In genomic region chrX:109577055-109577454, GRCh38 we compare ENCODE assay signal across 37 cellular contexts. TPM values are rescaled to one million over a fixed set of nuclear protein-coding genes. Genes with fewer than 3 reads are reported as not detected.
"Had no signal": no experiment of that assay in that cellular context is flagged by ENCODE, and none has a peak within 500 bp of the region (broad histone marks: within the 10 kb centered on the region; RNA-seq: fewer than 3 reads in every experiment).

No MANE protein-coding gene starts in this region.

- H3K36me3 Mint-ChIP-seq: activated CD4-positive, alpha-beta memory T cell treated with anti-CD3 and anti-CD28 coated beads for 36 hours; activated naive CD4-positive, alpha-beta T cell treated with anti-CD3 and anti-CD28 coated beads, Interleukin-2, amount 50 U/mL, for 72 hours; activated naive CD8-positive, alpha-beta T cell treated with anti-CD3 and anti-CD28 coated beads for 36 hours; brain had no signal

- H3K36me3 ChIP-seq: adrenal gland, cardiac muscle cell had no signal

- H3K27ac Mint-ChIP-seq: activated B cell treated with CpG ODN at 0.5 μM for 24 hours; activated CD4-positive, alpha-beta memory T cell treated with anti-CD3 and anti-CD28 coated beads for 36 hours; activated CD4-positive, alpha-beta T cell treated with anti-CD3 and anti-CD28 coated beads, Interleukin-2, amount 10 ng/mL, durations not matched to agents 24 days and 14 days; activated CD8-positive, alpha-beta T cell treated with anti-CD3 and anti-CD28 coated beads for 36 hours; activated naive CD4-positive, alpha-beta T cell treated with anti-CD3 and anti-CD28 coated beads for 36 hours; activated naive CD4-positive, alpha-beta T cell treated with anti-CD3 and anti-CD28 coated beads, Interleukin-2, amount 50 U/mL, for 72 hours; activated naive CD8-positive, alpha-beta T cell treated with anti-CD3 and anti-CD28 coated beads for 36 hours; activated T-cell treated with anti-CD3 and anti-CD28 coated beads, Interleukin-2, amount 50 U/mL, for 72 hours; activated T-helper 1 cell treated with anti-CD3 and anti-CD28 coated beads, Interleukin-12 subunit alpha, Interleukin-12 subunit beta, Interleukin-2, Interleukin-4 antibody, amounts not matched to agents 30 ng/mL and 10 ng/mL and 1 ng/mL, durations not matched to agents 14 hours and 24 hours and 36 hours; activated T-helper 17 cell treated with anti-CD3 and anti-CD28 coated beads, Interleukin-2, amount 50 U/mL, for 72 hours; brain; T-helper 1 cell treated with Interleukin-12 subunit alpha and Interleukin-12 subunit beta and Interleukin-4 antibody, amounts not matched to agents 30 μg/mL and 1 μg/mL, for 36 hours; T-helper 2 cell treated with Interferon-gamma antibody and Interleukin-4, amounts not matched to agents 5 μg/mL and 100 μg/mL, for 36 hours had no signal

- H3K27me3 Mint-ChIP-seq: activated B cell treated with CpG ODN at 0.5 μM for 24 hours; activated CD4-positive, alpha-beta memory T cell treated with anti-CD3 and anti-CD28 coated beads for 36 hours; central memory CD8-positive, alpha-beta T cell had no signal

- H3K9me3 ChIP-seq: adrenal gland had no signal

- H3K27me3 ChIP-seq: cardiac muscle cell had no signal

- FAIRE-seq: bronchial epithelial cell, TTC549 had no signal

- H3K4me3 Mint-ChIP-seq: activated B cell treated with CpG ODN at 0.5 μM for 24 hours; activated CD4-positive, alpha-beta memory T cell treated with anti-CD3 and anti-CD28 coated beads for 36 hours; activated CD4-positive, alpha-beta T cell treated with anti-CD3 and anti-CD28 coated beads, Interleukin-2, amount 10 ng/mL, durations not matched to agents 24 days and 14 days; activated CD8-positive, alpha-beta T cell treated with anti-CD3 and anti-CD28 coated beads for 36 hours; activated naive CD4-positive, alpha-beta T cell treated with anti-CD3 and anti-CD28 coated beads for 36 hours; activated naive CD8-positive, alpha-beta T cell treated with anti-CD3 and anti-CD28 coated beads for 36 hours; activated T-cell treated with anti-CD3 and anti-CD28 coated beads, Interleukin-2, amount 50 U/mL, for 4 hours; activated T-cell treated with anti-CD3 and anti-CD28 coated beads, Interleukin-2, amount 50 U/mL, for 72 hours; activated T-helper 1 cell treated with anti-CD3 and anti-CD28 coated beads, Interleukin-12 subunit alpha, Interleukin-12 subunit beta, Interleukin-2, Interleukin-4 antibody, amounts not matched to agents 30 ng/mL and 10 ng/mL and 1 ng/mL, durations not matched to agents 14 hours and 24 hours and 36 hours; activated T-helper 17 cell treated with anti-CD3 and anti-CD28 coated beads, Interleukin-2, amount 50 U/mL, for 72 hours; brain; central memory CD8-positive, alpha-beta T cell; T-helper 1 cell treated with Interleukin-12 subunit alpha and Interleukin-12 subunit beta and Interleukin-4 antibody, amounts not matched to agents 30 μg/mL and 1 μg/mL, for 36 hours; T-helper 2 cell treated with Interferon-gamma antibody and Interleukin-4, amounts not matched to agents 5 μg/mL and 100 μg/mL, for 36 hours had no signal

- H3K4me3 ChIP-seq: adrenal gland, cardiac muscle cell had no signal

- H3K4me1 Mint-ChIP-seq: activated B cell treated with CpG ODN at 0.5 μM for 24 hours; activated CD4-positive, alpha-beta T cell treated with anti-CD3 and anti-CD28 coated beads, Interleukin-2, amount 10 ng/mL, durations not matched to agents 24 days and 14 days; activated naive CD8-positive, alpha-beta T cell treated with anti-CD3 and anti-CD28 coated beads for 36 hours; activated T-helper 17 cell treated with anti-CD3 and anti-CD28 coated beads, Interleukin-2, amount 50 U/mL, for 72 hours; brain; central memory CD8-positive, alpha-beta T cell had no signal

- H3K27ac ChIP-seq: adrenal gland, cardiac muscle cell, VCaP had no signal

- DNase-seq: activated B cell treated with CpG ODN at 0.5 μM for 24 hours; activated CD4-positive, alpha-beta memory T cell treated with anti-CD3 and anti-CD28 coated beads for 36 hours; activated CD4-positive, alpha-beta T cell treated with anti-CD3 and anti-CD28 coated beads for 4 hours; activated CD4-positive, alpha-beta T cell treated with anti-CD3 and anti-CD28 coated beads, Interleukin-2, amount 10 ng/mL, durations not matched to agents 24 days and 14 days; activated CD4-positive, alpha-beta T cell treated with anti-CD3 and anti-CD28 coated beads, Interleukin-2, amount 50 U/mL, for 1 hour; activated CD4-positive, alpha-beta T cell treated with anti-CD3 and anti-CD28 coated beads, Interleukin-2, amount 50 U/mL, for 4 hours; activated CD4-positive, CD25-positive, alpha-beta regulatory T cell treated with anti-CD3 and anti-CD28 coated beads, Interleukin-2, amount 50 U/mL, for 72 hours; activated CD8-positive, alpha-beta memory T cell treated with anti-CD3 and anti-CD28 coated beads, Interleukin-2, amount 50 U/mL, for 4 hours; activated CD8-positive, alpha-beta T cell treated with anti-CD3 and anti-CD28 coated beads for 36 hours; activated gamma-delta T cell; activated naive CD4-positive, alpha-beta T cell; activated naive CD4-positive, alpha-beta T cell treated with anti-CD3 and anti-CD28 coated beads for 36 hours; activated naive CD4-positive, alpha-beta T cell treated with anti-CD3 and anti-CD28 coated beads, Interleukin-2, amount 50 U/mL, for 16 hours; activated naive CD8-positive, alpha-beta T cell treated with anti-CD3 and anti-CD28 coated beads for 36 hours; activated T-cell treated with anti-CD3 and anti-CD28 coated beads for 4 hours; activated T-cell treated with anti-CD3 and anti-CD28 coated beads, Interleukin-2, amount 50 U/mL, for 1 hour; activated T-cell treated with anti-CD3 and anti-CD28 coated beads, Interleukin-2, amount 50 U/mL, for 4 hours; activated T-cell treated with anti-CD3 and anti-CD28 coated beads, Interleukin-2, amount 50 U/mL, for 72 hours; adrenal gland; amniotic stem cell; aorta; caudate nucleus; cerebellar nuclear complex; T-helper 1 cell; T-helper 2 cell; T-helper 9 cell had no signal

- H3K4me1 ChIP-seq: adrenal gland had no signal

- ATAC-seq: activated CD8-positive, alpha-beta T cell treated with anti-CD3 and anti-CD28 coated beads for 36 hours; activated naive CD4-positive, alpha-beta T cell treated with anti-CD3 and anti-CD28 coated beads, Interleukin-2, amount 50 U/mL, for 72 hours; activated T-cell treated with anti-CD3 and anti-CD28 coated beads, Interleukin-2, amount 50 U/mL, for 4 hours; activated T-cell treated with anti-CD3 and anti-CD28 coated beads, Interleukin-2, amount 50 U/mL, for 72 hours; activated T-helper 17 cell treated with anti-CD3 and anti-CD28 coated beads, Interleukin-2, amount 50 U/mL, for 72 hours had no signal

- H3K9me3 Mint-ChIP-seq: activated B cell treated with CpG ODN at 0.5 μM for 24 hours; activated CD4-positive, alpha-beta memory T cell treated with anti-CD3 and anti-CD28 coated beads for 36 hours; activated CD4-positive, alpha-beta T cell treated with anti-CD3 and anti-CD28 coated beads, Interleukin-2, amount 10 ng/mL, durations not matched to agents 24 days and 14 days; activated CD8-positive, alpha-beta T cell treated with anti-CD3 and anti-CD28 coated beads for 36 hours; activated naive CD4-positive, alpha-beta T cell treated with anti-CD3 and anti-CD28 coated beads for 36 hours; activated naive CD4-positive, alpha-beta T cell treated with anti-CD3 and anti-CD28 coated beads, Interleukin-2, amount 50 U/mL, for 72 hours; activated naive CD8-positive, alpha-beta T cell treated with anti-CD3 and anti-CD28 coated beads for 36 hours; activated T-cell treated with anti-CD3 and anti-CD28 coated beads, Interleukin-2, amount 50 U/mL, for 4 hours; activated T-helper 1 cell treated with anti-CD3 and anti-CD28 coated beads, Interleukin-12 subunit alpha, Interleukin-12 subunit beta, Interleukin-2, Interleukin-4 antibody, amounts not matched to agents 30 ng/mL and 10 ng/mL and 1 ng/mL, durations not matched to agents 14 hours and 24 hours and 36 hours; activated T-helper 17 cell treated with anti-CD3 and anti-CD28 coated beads, Interleukin-2, amount 50 U/mL, for 72 hours; brain; central memory CD8-positive, alpha-beta T cell; T-helper 2 cell treated with Interferon-gamma antibody and Interleukin-4, amounts not matched to agents 5 μg/mL and 100 μg/mL, for 36 hours had no signal

RNA-seq across cellular contexts. Expression of gene KCNE5, which starts 47.9 kb away (rescaled TPM):
- polyA plus RNA-seq: aorta had no signal
